In the genomic region with DNA sequence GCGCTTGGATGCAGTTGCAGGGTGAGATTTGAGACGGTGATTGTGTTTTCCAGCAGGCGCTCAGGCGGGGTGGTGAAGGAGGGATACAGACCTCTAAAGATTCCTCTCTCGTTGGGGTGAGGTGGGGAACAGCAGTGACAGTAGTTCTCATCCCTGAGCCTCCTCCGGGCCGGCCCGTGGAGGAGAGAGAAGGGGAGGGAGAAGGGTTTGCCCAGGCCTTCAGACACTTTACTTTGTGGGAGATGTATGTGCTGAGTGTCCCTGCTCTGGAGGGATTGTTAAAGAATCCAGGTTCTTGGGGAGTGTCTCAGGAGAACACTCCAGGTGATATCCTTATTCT, we compare ENCODE assay signal across 8 cellular contexts. TPM values are rescaled to one million over a fixed set of nuclear protein-coding genes. Genes with fewer than 3 reads are reported as not detected.
DNase-seq lines count a peak whose midpoint lies in the region; ATAC-seq and TF ChIP-seq lines count a peak whose summit lies in the region.

No MANE protein-coding gene starts in this region.

- TF ChIP-seq CTCF in WERI-Rb-1 (IDR thresholded peaks at IDR 0.05; ENCODE audit: low read depth, low read length): no peak

- peaks cover 12% of the 10 kb centered on the region for H3K27me3 Mint-ChIP-seq in activated naive CD4-positive, alpha-beta T cell treated with anti-CD3 and anti-CD28 coated beads, Interleukin-2, amount 10 ng/mL, durations not matched to agents 7 days and 5 days

- H3K36me3 ChIP-seq in WERI-Rb-1: peaks cover 44% of the 10 kb centered on the region
- no peaks in the 10 kb centered on the region for H3K36me3 ChIP-seq in skeletal muscle tissue (ENCODE audit: control insufficient read depth in 3 of 3, insufficient read depth in 3 of 3, low read length in 3 of 3)

- peaks cover 14% of the 10 kb centered on the region for H3K36me3 Mint-ChIP-seq in activated naive CD4-positive, alpha-beta T cell treated with anti-CD3 and anti-CD28 coated beads, Interleukin-2, amount 10 ng/mL, durations not matched to agents 7 days and 5 days

- H3K27ac Mint-ChIP-seq in activated naive CD4-positive, alpha-beta T cell treated with anti-CD3 and anti-CD28 coated beads, Interleukin-2, amount 10 ng/mL, durations not matched to agents 7 days and 5 days: peak overlapping the region; percentile 91

- peak; percentile 7 to 29 for ATAC-seq in left cardiac atrium

- CTCF ChIA-PET in activated naive CD4-positive, alpha-beta T cell treated with anti-CD3 and anti-CD28 coated beads, Interleukin-2, amount 10 ng/mL, durations not matched to agents 7 days and 5 days (lab: Charles Lee): interaction anchor here (1.0 to 3.6 kb wide), 6 partner anchors 13 to 89 kb away, joined by 3 to 18 read pairs (median 10); partner anchors contain the start of gene HLA-DMA

- H3K27me3 ChIP-seq in WERI-Rb-1 (ENCODE audit: insufficient read depth, low read depth, severe bottlenecking) (no peaks in the 10 kb centered on the region), skeletal muscle tissue (ENCODE audit: control insufficient read depth in 3 of 3, insufficient read depth in 3 of 3, low read length in 3 of 3) (no peaks in the 10 kb centered on the region)

- peaks cover 10 to 14% (median 13%) of the 10 kb centered on the region in 3 donors for H3K4me1 ChIP-seq in skeletal muscle tissue (ENCODE audit: control insufficient read depth in 3 of 3, insufficient read depth in 3 of 3, low read length in 3 of 3)

- H3K9me3 ChIP-seq in WERI-Rb-1 (ENCODE audit: severe bottlenecking) (no peaks in the 10 kb centered on the region), skeletal muscle tissue (ENCODE audit: control insufficient read depth in 3 of 3, low read length in 3 of 3) (no peaks in the 10 kb centered on the region)

- DNase-seq in activated naive CD4-positive, alpha-beta T cell treated with anti-CD3 and anti-CD28 coated beads, Interleukin-2, amount 10 ng/mL, durations not matched to agents 7 days and 5 days: no peak
- DNase-seq in activated naive CD4-positive, alpha-beta T cell treated with Interleukin-2 at 50 U/mL for 16 hours: no peak
- DNase-seq in WERI-Rb-1 (no peak), left cardiac atrium (no peak), NCI-H510A (lab: John Stamatoyannopoulos, UW) (no peak), NOMO-1 treated with dmso at 0.1 percent for 144 hours (lab: John Stamatoyannopoulos, UW; ENCODE audit: unreplicated experiment) (no peak)
- DNase-seq in activated effector memory CD4-positive, alpha-beta T cell treated with anti-CD3 and anti-CD28 coated beads, Interleukin-2, amount 50 U/mL, for 16 hours: no peak

- H3K9ac ChIP-seq in skeletal muscle tissue (ENCODE audit: low read depth in 1 of 3, low read length in 3 of 3): peak overlapping the region; percentile 86 to 90 (median 87)

- peak overlapping the region; percentile 99 for H3K4me3 Mint-ChIP-seq in activated naive CD4-positive, alpha-beta T cell treated with anti-CD3 and anti-CD28 coated beads, Interleukin-2, amount 10 ng/mL, durations not matched to agents 7 days and 5 days

- H3K4me3 ChIP-seq in WERI-Rb-1 (ENCODE audit: low read depth, low read length) (peak overlapping the region; percentile 87), skeletal muscle tissue (ENCODE audit: low read length in 3 of 3) (peak overlapping the region; percentile 87 to 93 (median 91))

- H3K9me3 Mint-ChIP-seq in activated naive CD4-positive, alpha-beta T cell treated with anti-CD3 and anti-CD28 coated beads, Interleukin-2, amount 10 ng/mL, durations not matched to agents 7 days and 5 days: no peaks in the 10 kb centered on the region

- intact Hi-C loops in left cardiac atrium (cut with DNase I): loop anchor here in 1 of 2 donors (10.0 kb wide), 1 partner anchor 350 kb away; no protein-coding TSS in a partner anchor

- peaks cover 46% of the 10 kb centered on the region for H3K4me1 Mint-ChIP-seq in activated naive CD4-positive, alpha-beta T cell treated with anti-CD3 and anti-CD28 coated beads, Interleukin-2, amount 10 ng/mL, durations not matched to agents 7 days and 5 days

- H3K27ac ChIP-seq in WERI-Rb-1 (peak overlapping the region; percentile 96), skeletal muscle tissue (ENCODE audit: low read depth, low read length) (peak overlapping the region; percentile 88)

RNA-seq across cellular contexts. Expression of gene PSMB9, which starts 41.0 kb away (rescaled TPM):
- total RNA-seq in left cardiac atrium: 10 to 100 TPM; 18.6 to 25.9 TPM
- total RNA-seq in skeletal muscle tissue: 7.8 TPM

RNA-seq across cellular contexts. Expression of gene TAP1, which starts 41.5 kb away (rescaled TPM):
- total RNA-seq in left cardiac atrium (10 to 100 TPM; 16.8 to 27.5 TPM), skeletal muscle tissue (14.1 TPM)

RNA-seq across cellular contexts. Expression of gene HLA-DMB, which starts 45.9 kb away (rescaled TPM):
- 10 to 100 TPM in 1 of 2 donors, 1 to 10 TPM in 1; 6.9 to 15.8 TPM for total RNA-seq in left cardiac atrium
- total RNA-seq in skeletal muscle tissue: 6.3 TPM

RNA-seq across cellular contexts. Expression of gene PSMB8, which starts 51.1 kb away (rescaled TPM):
- total RNA-seq in left cardiac atrium (10 to 100 TPM; 30.2 to 33.3 TPM), skeletal muscle tissue (18.8 TPM)

RNA-seq across cellular contexts. Expression of gene TAP2, which starts 56.4 kb away (rescaled TPM):
- total RNA-seq in left cardiac atrium (10 to 100 TPM; 19.4 to 30.7 TPM), skeletal muscle tissue (9.4 TPM)
